ENCODE assay signal across 8 cellular contexts in the genomic region with DNA sequence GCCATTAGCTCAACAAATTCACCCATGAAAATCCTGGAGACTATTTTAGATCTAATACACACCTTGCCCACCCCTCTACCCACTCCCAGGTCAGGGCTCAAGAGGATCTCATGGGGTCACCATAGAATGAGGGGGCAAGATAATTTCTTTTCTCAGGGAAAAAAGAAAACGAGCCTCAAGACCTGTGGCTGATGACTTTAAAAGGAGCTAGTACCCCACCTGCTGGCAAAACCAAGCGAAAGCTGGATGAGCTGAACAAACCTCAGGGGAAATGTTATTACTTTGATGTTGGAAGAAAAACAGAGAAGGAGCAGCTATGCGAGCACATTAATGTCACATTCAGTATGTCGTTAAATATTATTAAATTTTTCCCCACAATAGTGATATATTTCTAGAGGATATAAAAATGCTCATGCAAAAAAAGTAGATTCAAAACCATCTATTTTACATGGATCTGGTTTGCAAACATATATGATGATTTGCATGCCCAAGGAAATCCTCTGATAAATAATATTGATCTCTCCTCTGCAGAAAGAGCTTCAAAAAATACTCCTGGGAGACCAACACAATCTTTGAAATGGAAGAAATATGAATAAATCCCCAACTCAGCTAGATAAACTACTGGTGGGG. TPM values are rescaled to one million over a fixed set of nuclear protein-coding genes. Genes with fewer than 3 reads are reported as not detected.
DNase-seq lines count a peak whose midpoint lies in the region; ATAC-seq and TF ChIP-seq lines count a peak whose summit lies in the region.

No MANE protein-coding gene starts in this region.

- no TSS peak for BruUV-seq in Caco-2 (replicated peaks; lab: Mats Ljungman, UMichigan)

- POLR2A ChIA-PET in Caco-2 (lab: Charles Lee) = interaction anchor here (0.5 kb wide), 1 partner anchor 904 kb away, joined by 11 read pairs; no protein-coding TSS in a partner anchor

- DNase-seq in Caco-2 (peak; percentile 57 to 64), HFFc6 (peak; percentile 60), NCI-H510A treated with DMSO at 0.1 percent for 48 hours (lab: John Stamatoyannopoulos, UW) (peak; percentile 43), erythroblast (lab: John Stamatoyannopoulos, UW) (peak; percentile 74 to 82), nephron progenitor cell (peak; percentile 62), upper lobe of right lung (no peak)
- peak; percentile 53 to 60 for DNase-seq in activated CD4-positive, alpha-beta T cell treated with anti-CD3 and anti-CD28 coated beads, Interleukin-2, amount 50 U/mL, for 48 hours

- TF ChIP-seq POLR2A in erythroblast (IDR thresholded peaks at IDR 0.05; ENCODE audit: low read length) = no peak

- CTCF ChIA-PET in Caco-2 (lab: Charles Lee) = interaction anchor here (0.5 to 2.9 kb wide), 21 partner anchors 10 to 811 kb away, joined by 3 to 26 read pairs (median 4); no protein-coding TSS in a partner anchor

- H3K27me3 ChIP-seq in Caco-2 (replicated peaks; ENCODE audit: control insufficient read depth, insufficient read depth, low read length) (no peaks in the 10 kb centered on the region), upper lobe of right lung (no peaks in the 10 kb centered on the region)

- H3K27ac Mint-ChIP-seq in Caco-2 (ENCODE audit: unreplicated experiment) (no peak overlapping the region), HFFc6 (no peak overlapping the region), nephron progenitor cell (no peak overlapping the region)

- H3K4me3 Mint-ChIP-seq in Caco-2 (ENCODE audit: unreplicated experiment) (no peak overlapping the region), HFFc6 (no peak overlapping the region), nephron progenitor cell (no peak overlapping the region)

- no peaks in the 10 kb centered on the region for H3K36me3 ChIP-seq in Caco-2 (ENCODE audit: control insufficient read depth, insufficient read depth, low read length)
- H3K36me3 ChIP-seq in upper lobe of right lung = no peaks in the 10 kb centered on the region

- H3K9me3 Mint-ChIP-seq in Caco-2 (ENCODE audit: unreplicated experiment) (no peaks in the 10 kb centered on the region), HFFc6 (no peaks in the 10 kb centered on the region), nephron progenitor cell (no peaks in the 10 kb centered on the region)

- peak; percentile 67 for ATAC-seq in upper lobe of right lung
- no peak for ATAC-seq in GM18870 (IDR thresholded peaks at IDR 0.05; ENCODE audit: unreplicated experiment)

- H3K27ac ChIP-seq in upper lobe of right lung = no peak overlapping the region

- H3K4me3 ChIP-seq in Caco-2 (ENCODE audit: low read depth, low read length) (no peak overlapping the region), upper lobe of right lung (no peak overlapping the region)

- intact Hi-C loops in Caco-2 (cut with micrococcal nuclease; ENCODE audit: unreplicated experiment) = loop anchor here (1.0 to 5.0 kb wide), 4 partner anchors 62 to 810 kb away; no protein-coding TSS in a partner anchor
- intact Hi-C loops in upper lobe of right lung (cut with DNase I) = no loop called here

- H3K4me1 Mint-ChIP-seq in Caco-2 (ENCODE audit: low read depth, unreplicated experiment) (peaks cover 9% of the 10 kb centered on the region), HFFc6 (ENCODE audit: low read depth) (peaks cover 20% of the 10 kb centered on the region), nephron progenitor cell (peaks cover 37% of the 10 kb centered on the region)

- H3K36me3 Mint-ChIP-seq in Caco-2 (ENCODE audit: insufficient read depth, unreplicated experiment) = no peaks in the 10 kb centered on the region
- no peaks in the 10 kb centered on the region for H3K36me3 Mint-ChIP-seq in HFFc6 (ENCODE audit: low read depth)
- no peaks in the 10 kb centered on the region for H3K36me3 Mint-ChIP-seq in nephron progenitor cell (ENCODE audit: low read depth)

- no peaks in the 10 kb centered on the region for H3K27me3 Mint-ChIP-seq in Caco-2 (ENCODE audit: insufficient read depth, unreplicated experiment)
- H3K27me3 Mint-ChIP-seq in HFFc6 (ENCODE audit: insufficient read depth) = no peaks in the 10 kb centered on the region
- peaks cover 5% of the 10 kb centered on the region for H3K27me3 Mint-ChIP-seq in nephron progenitor cell (ENCODE audit: low read depth, poor library complexity)

- H3K4me1 ChIP-seq in Caco-2 (no peaks in the 10 kb centered on the region), upper lobe of right lung (peaks cover 15% of the 10 kb centered on the region)

- peak; percentile 66 to 74 for TF ChIP-seq CTCF in Caco-2 (IDR thresholded peaks at IDR 0.05; ENCODE audit: insufficient read depth in 1 of 2, low read depth in 1 of 2, low read length in 1 of 2, severe bottlenecking in 1 of 2, unreplicated experiment in 1 of 2)
- peak; percentile 88 for TF ChIP-seq CTCF in HFFc6 (IDR thresholded peaks at IDR 0.05)
- peak; percentile 74 for TF ChIP-seq CTCF in nephron progenitor cell (IDR thresholded peaks at IDR 0.05)
- peak; percentile 70 for TF ChIP-seq CTCF in upper lobe of right lung (IDR thresholded peaks at IDR 0.05)

- H3K9me3 ChIP-seq in Caco-2 (no peaks in the 10 kb centered on the region), upper lobe of right lung (no peaks in the 10 kb centered on the region)

RNA-seq across cellular contexts. Expression of a gene that starts 37.7 kb away (rescaled TPM):
- total RNA-seq in Caco-2 (2022) = 5.3 and 5.5 TPM in 2 replicates
- total RNA-seq in HFFc6 (2021; fragmentation: NEBNext Ultra II Directional; extraction: Animal tissue kit (Norgen Biotek cat#: 25700)) = 1 to 10 TPM; 4.1 to 6.0 (median 5.3) TPM
- total RNA-seq in upper lobe of right lung = 25.4 TPM
